1 cellular context compared by ENCODE assay signal in the genomic region with DNA sequence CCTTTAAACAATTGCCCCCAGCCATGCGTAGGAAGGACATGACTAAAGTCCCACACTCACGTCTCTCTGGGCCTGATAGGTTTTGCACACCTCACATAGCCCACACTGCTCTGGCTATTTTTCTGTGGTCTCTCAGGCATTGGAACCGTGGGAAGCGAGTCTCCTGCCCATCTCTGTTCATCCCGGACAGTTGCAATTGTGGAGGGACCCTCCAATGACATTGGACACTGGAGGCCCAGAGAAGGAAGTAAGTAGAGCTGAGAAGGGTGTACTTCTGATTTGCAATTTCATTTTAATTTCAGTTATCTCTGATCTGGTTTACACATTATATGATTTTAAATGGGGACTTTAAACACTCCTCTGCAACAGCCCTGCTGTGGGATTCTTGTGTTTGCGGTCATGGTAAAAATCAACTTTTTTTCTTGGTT.
TF ChIP-seq lines count a peak whose summit lies in the region.

No MANE protein-coding gene starts in this region.

TF ChIP-seq in K562, 482 proteins besides CTCF, POLR2A, EP300 and RAD21:
- no peak for TF ChIP-seq REST (CRISPR knock-in tag; IDR thresholded peaks at IDR 0.05; ENCODE audit: low read depth)
TF ChIP-seq in K562: peak in this region for 0.
